Comparison of ENCODE assay signal across 1 cellular context in genomic region chr17:77146882-77147281, GRCh38.
A peak's percentile ranks its signal among the peaks of the same experiment; 100 is the strongest.
TF ChIP-seq lines count a peak whose summit lies in the region.

No MANE protein-coding gene starts in this region.

TF ChIP-seq in GM12878, 131 proteins besides CTCF, POLR2A, EP300 and RAD21 (continued from another document):
- TF ChIP-seq E2F8 (IDR thresholded peaks at IDR 0.05; ENCODE audit: low read depth, partially characterized antibody) (no peak), YBX1 (IDR thresholded peaks at IDR 0.05) (no peak), PML (IDR thresholded peaks at IDR 0.05; ENCODE audit: low read length) (no peak), TCF7 (IDR thresholded peaks at IDR 0.05; ENCODE audit: borderline replicate concordance) (no peak), POLR2AphosphoS5 (IDR thresholded peaks at IDR 0.05; ENCODE audit: low read length) (0 out of 2 replicates have a peak, but pooled peaks have one; percentile 12), MYC (IDR thresholded peaks at IDR 0.05; ENCODE audit: insufficient read depth, insufficient read length, insufficient replicate concordance, low read length, severe bottlenecking) (no peak), NFIC (IDR thresholded peaks at IDR 0.05; ENCODE audit: low read depth, low read length) (no peak)
